Comparison of ENCODE assay signal across 16 cellular contexts in genomic region chr1:109657395-109657794, GRCh38. TPM values are rescaled to one million over a fixed set of nuclear protein-coding genes. Genes with fewer than 3 reads are reported as not detected.
DNase-seq lines count a peak whose midpoint lies in the region; TF ChIP-seq lines count a peak whose summit lies in the region.
"Had no signal": no experiment of that assay in that cellular context is flagged by ENCODE, and none has a peak within 500 bp of the region (broad histone marks: within the 10 kb centered on the region; RNA-seq: fewer than 3 reads in every experiment).

No MANE protein-coding gene starts in this region.

- H3K36me3 ChIP-seq in Loucy (ENCODE audit: insufficient read depth, low read length) (no peaks in the 10 kb centered on the region), esophagus muscularis mucosa (peaks cover 0 to 49% (median 30%) of the 10 kb centered on the region in 4 donors), neuronal stem cell (replicated peaks in 1 of 2; ENCODE audit: control insufficient read depth in 2 of 2, insufficient read depth in 2 of 2, low read length in 2 of 2) (peaks cover 0 to 14% of the 10 kb centered on the region in 2 donors)

- no peaks in the 10 kb centered on the region for H3K9me2 ChIP-seq in Loucy (replicated peaks; ENCODE audit: low read depth, low read length)

- H3K4me2 ChIP-seq in Loucy (ENCODE audit: low read depth, low read length, poor library complexity, severe bottlenecking) (peak overlapping the region; percentile 77), neuronal stem cell (ENCODE audit: insufficient read depth, low read length, poor library complexity, severe bottlenecking) (no peak overlapping the region)

- H3K4me1 Mint-ChIP-seq in activated T-cell treated with anti-CD3 and anti-CD28 coated beads, Interleukin-2, amount 50 U/mL, for 24 hours (ENCODE audit: low read depth) = peaks cover 17% of the 10 kb centered on the region

- H3K23ac ChIP-seq in neuronal stem cell (ENCODE audit: low read depth, low read length, poor library complexity) = no peak overlapping the region

- H3K4ac ChIP-seq in neuronal stem cell (ENCODE audit: low read length) = no peak overlapping the region

- no peak overlapping the region for H3K4me3 ChIP-seq in Loucy (ENCODE audit: low read length, poor library complexity, severe bottlenecking)
- H3K4me3 ChIP-seq in esophagus muscularis mucosa = no peak overlapping the region
- H3K4me3 ChIP-seq in neuronal stem cell (ENCODE audit: low read length in 2 of 2) = no peak overlapping the region

- intact Hi-C loops in esophagus muscularis mucosa (cut with DNase I) = loop anchor here (10.0 kb wide), 1 partner anchor 257 kb away; the partner anchor contains the start of gene CSF1

- no peak for TF ChIP-seq EP300 in esophagus muscularis mucosa (IDR thresholded peaks at IDR 0.05)

- peak overlapping the region; percentile 47 for H3K4me3 Mint-ChIP-seq in activated T-cell treated with anti-CD3 and anti-CD28 coated beads, Interleukin-2, amount 50 U/mL, for 24 hours

- H3K4me1 ChIP-seq in Loucy (ENCODE audit: insufficient read depth, low read length, poor library complexity, severe bottlenecking) (peaks cover 15% of the 10 kb centered on the region), esophagus muscularis mucosa (peaks cover 17 to 28% (median 23%) of the 10 kb centered on the region in 4 donors), neuronal stem cell (ENCODE audit: control insufficient read depth in 2 of 2, insufficient read depth in 1 of 2, low read depth in 1 of 2, low read length in 2 of 2) (peaks cover 3 to 9% of the 10 kb centered on the region in 2 donors)

- peaks cover 15% of the 10 kb centered on the region for H3K36me3 Mint-ChIP-seq in activated T-cell treated with anti-CD3 and anti-CD28 coated beads, Interleukin-2, amount 50 U/mL, for 24 hours (ENCODE audit: low read depth)

- no peaks in the 10 kb centered on the region for H4K20me1 ChIP-seq in Loucy (ENCODE audit: insufficient read depth, low read length, poor library complexity, severe bottlenecking)

- H3F3A ChIP-seq in Loucy (ENCODE audit: low read depth) = no peaks in the 10 kb centered on the region

- H3K9me3 ChIP-seq in Loucy (ENCODE audit: insufficient read depth, low read depth, low read length) = no peaks in the 10 kb centered on the region
- no peaks in the 10 kb centered on the region for H3K9me3 ChIP-seq in esophagus muscularis mucosa
- no peaks in the 10 kb centered on the region for H3K9me3 ChIP-seq in neuronal stem cell (replicated peaks in 1 of 2; ENCODE audit: control insufficient read depth in 2 of 2, insufficient read depth in 1 of 2, low read depth in 1 of 2, low read length in 2 of 2)
- H3K9me3 ChIP-seq: left lung had no signal

- H4K8ac ChIP-seq in neuronal stem cell (ENCODE audit: low read depth, low read length) = no peak overlapping the region

- H3K9ac ChIP-seq in Loucy (ENCODE audit: low read depth, low read length, poor library complexity, severe bottlenecking) = no peak overlapping the region
- no peak overlapping the region for H3K9ac ChIP-seq in neuronal stem cell (ENCODE audit: low read depth, low read length, poor library complexity)

- no peak overlapping the region for H3K14ac ChIP-seq in neuronal stem cell (ENCODE audit: low read length)

- no peak overlapping the region for H2BK15ac ChIP-seq in neuronal stem cell (ENCODE audit: low read length)

- H3K18ac ChIP-seq in neuronal stem cell (ENCODE audit: low read length) = peak overlapping the region; percentile 30

- H3K27me3 ChIP-seq in Loucy (ENCODE audit: insufficient read depth, low read length, poor library complexity, severe bottlenecking) = no peaks in the 10 kb centered on the region
- no peaks in the 10 kb centered on the region for H3K27me3 ChIP-seq in esophagus muscularis mucosa
- H3K27me3 ChIP-seq in neuronal stem cell (ENCODE audit: control insufficient read depth in 3 of 3, insufficient read depth in 3 of 3, low read depth in 1 of 3, low read length in 3 of 3) = peaks cover 0 to 11% (median 3%) of the 10 kb centered on the region in 3 experiments
- H3K27me3 ChIP-seq: left lung had no signal

- H3K27ac Mint-ChIP-seq in activated T-cell treated with anti-CD3 and anti-CD28 coated beads, Interleukin-2, amount 50 U/mL, for 24 hours = no peak overlapping the region

- TF ChIP-seq CTCF in Loucy (conservative IDR thresholded peaks at IDR 0.05; ENCODE audit: low read length) (no peak), esophagus muscularis mucosa (IDR thresholded peaks at IDR 0.05) (no peak)

- no peak overlapping the region for H2BK120ac ChIP-seq in neuronal stem cell (ENCODE audit: low read depth, low read length)

- peak overlapping the region in 2 of 4 donors; percentile 84 to 87 for H3K27ac ChIP-seq in esophagus muscularis mucosa (replicated peaks in 1 of 4)
- H3K27ac ChIP-seq in neuronal stem cell (replicated peaks; ENCODE audit: low read length) = no peak overlapping the region
- H3K27ac ChIP-seq: left lung, VCaP had no signal

- no peak overlapping the region for H2AK5ac ChIP-seq in neuronal stem cell (ENCODE audit: low read depth, low read length)

- no peaks in the 10 kb centered on the region for H3K27me3 Mint-ChIP-seq in activated T-cell treated with anti-CD3 and anti-CD28 coated beads, Interleukin-2, amount 50 U/mL, for 24 hours

- H2AFZ ChIP-seq in Loucy (ENCODE audit: low read length) = no peak overlapping the region
- H2AFZ ChIP-seq in neuronal stem cell (ENCODE audit: low read length) = no peak overlapping the region

- no peak for TF ChIP-seq POLR2A in esophagus muscularis mucosa (IDR thresholded peaks at IDR 0.05; ENCODE audit: low read depth)

- no peaks in the 10 kb centered on the region for H3K79me1 ChIP-seq in neuronal stem cell (ENCODE audit: low read depth, low read length)

- no peak for DNase-seq in activated T-cell treated with anti-CD3 and anti-CD28 coated beads, Interleukin-2, amount 50 U/mL, for 24 hours
- no peak for DNase-seq in activated T-cell treated with anti-CD3 and anti-CD28 coated beads, Interleukin-2, amount 50 U/mL, for 48 hours
- DNase-seq in esophagus muscularis mucosa (ENCODE audit: extremely low spot score) (peak; percentile 84), neuronal stem cell (ENCODE audit: low spot score) (no peak), COR-L47 (lab: John Stamatoyannopoulos, UW) (no peak), NCI-H748 (lab: John Stamatoyannopoulos, UW; ENCODE audit: unreplicated experiment) (no peak)
- no peak for DNase-seq in stimulated activated naive CD4-positive, alpha-beta T cell (lab: John Stamatoyannopoulos, UW)
- DNase-seq: GF-D8; KG1; left lung; NCI-H1105 treated with DMSO at 0.1 percent for 48 hours; NCI-H774; stimulated activated CD4-positive, alpha-beta T cell treated with anti-CD3 and anti-CD28 coated beads, Interleukin-12 subunit alpha, Interleukin-12 subunit beta, amount 100 ng/mL, for 4 hours had no signal

- H4K91ac ChIP-seq in neuronal stem cell (ENCODE audit: low read depth, low read length, poor library complexity) = no peak overlapping the region

- no peaks in the 10 kb centered on the region for H3K9me3 Mint-ChIP-seq in activated T-cell treated with anti-CD3 and anti-CD28 coated beads, Interleukin-2, amount 50 U/mL, for 24 hours

- WGBS in esophagus muscularis mucosa = 90% methylated on average over 4 of the region's 4 CpGs
- no CpG with 5 or more reads among the region's 4 CpGs for WGBS in neuronal stem cell (ENCODE audit: extremely low coverage in 2 of 2, insufficient read length in 2 of 2, insufficient replicate concordance in 1 of 2), 2 donors

- no peak overlapping the region for H2BK5ac ChIP-seq in neuronal stem cell (ENCODE audit: low read length)

- H3K79me2 ChIP-seq in Loucy (ENCODE audit: insufficient read depth, low read length) = no peaks in the 10 kb centered on the region

- no peak overlapping the region for H2BK12ac ChIP-seq in neuronal stem cell (ENCODE audit: low read length)

RNA-seq across cellular contexts. Expression of gene GSTM4, which starts 1.5 kb away (rescaled TPM):
- total RNA-seq in esophagus muscularis mucosa = 10 to 100 TPM; 33.1 to 43.1 (median 39.1) TPM
- polyA plus RNA-seq in neuronal stem cell (2013, experiment 1 of 2) = 18.1 TPM
- 18.1 TPM for polyA plus RNA-seq in neuronal stem cell (2013, experiment 2 of 2)

RNA-seq across cellular contexts. Expression of gene GSTM2, which starts 10.5 kb away (rescaled TPM):
- total RNA-seq in esophagus muscularis mucosa = 10 to 100 TPM; 19.9 to 59.0 (median 39.3) TPM
- 54.2 TPM for polyA plus RNA-seq in neuronal stem cell (2013, experiment 1 of 2)
- polyA plus RNA-seq in neuronal stem cell (2013, experiment 2 of 2) = 51.8 TPM

RNA-seq across cellular contexts. Expression of gene GSTM1, which starts 30.2 kb away (rescaled TPM):
- total RNA-seq in esophagus muscularis mucosa = 10 to 100 TPM in 1 of 4 donors, not detected in 3; 23.1 TPM
- polyA plus RNA-seq in neuronal stem cell (2013, experiment 1 of 2) = 54.3 TPM
- polyA plus RNA-seq in neuronal stem cell (2013, experiment 2 of 2) = 55.1 TPM
- total RNA-seq: pulmonary artery endothelial cell had no signal

RNA-seq across cellular contexts. Expression of gene AMPD2, which starts 37.8 kb away (rescaled TPM):
- 10 to 100 TPM; 23.7 to 38.8 (median 33.2) TPM for total RNA-seq in esophagus muscularis mucosa
- polyA plus RNA-seq in neuronal stem cell (2013, experiment 1 of 2) = 36.2 TPM
- polyA plus RNA-seq in neuronal stem cell (2013, experiment 2 of 2) = 34.6 TPM

RNA-seq across cellular contexts. Expression of gene GNAT2, which starts 38.0 kb away (rescaled TPM):
- total RNA-seq in esophagus muscularis mucosa = under 1 TPM in 1 of 4 donors, not detected in 3; 0.33 TPM
- polyA plus RNA-seq in neuronal stem cell (2013, experiment 1 of 2) = not detected
- not detected for polyA plus RNA-seq in neuronal stem cell (2013, experiment 2 of 2)
- total RNA-seq: left lung had no signal
